In the genomic region with DNA sequence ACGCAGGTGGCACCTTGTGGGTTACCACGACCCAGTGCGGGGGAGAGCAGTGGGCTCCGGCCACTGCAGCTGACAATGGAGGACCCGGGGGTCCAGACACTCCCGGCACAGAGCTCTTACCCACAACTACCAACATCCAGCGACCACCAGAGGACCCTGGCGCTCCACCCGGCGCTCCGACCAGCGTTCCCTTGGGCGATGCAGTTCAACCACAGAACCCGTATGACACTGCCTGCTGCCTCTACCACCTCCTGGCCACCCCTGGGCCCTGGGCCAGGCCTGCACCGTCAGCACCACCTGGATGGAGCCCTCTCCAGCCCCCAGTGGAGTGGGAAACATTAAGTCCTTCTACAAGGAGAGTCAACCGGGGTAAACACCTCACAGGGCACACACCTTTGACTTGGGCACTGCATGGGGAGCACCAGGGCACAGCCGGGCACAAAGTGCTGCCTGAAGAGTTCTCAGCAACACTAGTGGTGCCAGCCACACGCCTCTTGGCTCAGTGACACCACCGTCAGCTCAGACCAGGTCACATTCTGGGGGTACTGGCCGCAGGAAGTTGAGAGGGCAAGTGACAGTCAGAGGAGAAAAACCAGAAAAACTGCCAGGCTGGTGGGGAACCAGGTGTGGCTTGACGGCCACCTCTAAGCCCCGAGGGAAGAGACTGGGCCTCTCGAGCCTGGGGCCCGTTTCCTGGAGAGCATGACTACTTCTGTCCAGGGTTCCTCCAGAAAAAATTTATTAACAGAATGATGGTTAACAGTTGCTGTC, we compare ENCODE assay signal across 8 cellular contexts. TPM values are rescaled to one million over a fixed set of nuclear protein-coding genes. Genes with fewer than 3 reads are reported as not detected.
A peak's percentile ranks its signal among the peaks of the same experiment; 100 is the strongest.
DNase-seq lines count a peak whose midpoint lies in the region; ATAC-seq and TF ChIP-seq lines count a peak whose summit lies in the region.

No MANE protein-coding gene starts in this region.

- ATAC-seq in aorta (ENCODE audit: low FRiP score) (no peak), GM18502 (IDR thresholded peaks at IDR 0.05; ENCODE audit: poor library complexity, unreplicated experiment) (no peak)

- no peaks in the 10 kb centered on the region for H3K9me3 Mint-ChIP-seq in HFFc6

- H3K36me3 Mint-ChIP-seq in HFFc6 (ENCODE audit: low read depth), result peaks cover 13% of the 10 kb centered on the region

- H3K9me3 ChIP-seq in aorta (ENCODE audit: control insufficient read depth, low read length), result no peaks in the 10 kb centered on the region

- H3K4me3 ChIP-seq in AG10803 (ENCODE audit: low read length) (peak overlapping the region; percentile 78), cardiac fibroblast (replicated peaks in 1 of 2; ENCODE audit: low read depth in 2 of 2, low read length in 2 of 2) (peak overlapping the region; percentile 76 to 77), aorta (ENCODE audit: low read length in 2 of 2) (no peak overlapping the region)

- H3K4me3 Mint-ChIP-seq in HFFc6, result peak overlapping the region; percentile 92

- intact Hi-C loops in aorta (cut with DNase I), result loop anchor here (2.0 to 10.0 kb wide), 4 partner anchors 51 to 111 kb away; no protein-coding TSS in a partner anchor

- no peak for TF ChIP-seq CTCF in AG10803 (conservative IDR thresholded peaks at IDR 0.05; ENCODE audit: low read length)
- no peak for TF ChIP-seq CTCF in HFFc6 (IDR thresholded peaks at IDR 0.05)
- no peak for TF ChIP-seq CTCF in cardiac fibroblast (IDR thresholded peaks at IDR 0.05; ENCODE audit: low read depth, low read length)

- peaks cover 2% of the 10 kb centered on the region for H3K27me3 Mint-ChIP-seq in HFFc6 (ENCODE audit: insufficient read depth)

- no peak for DNase-seq in AG10803 (ENCODE audit: low read depth)
- no peak for DNase-seq in HFFc6
- no peak for DNase-seq in cardiac fibroblast (ENCODE audit: low read depth in 2 of 2)
- DNase-seq in mesenteric fat pad (ENCODE audit: low spot score), result peak; percentile 88
- peak; percentile 46 to 75 for DNase-seq in aorta
- no peak for DNase-seq in NCI-H748 treated with DMSO at 0.1 percent for 48 hours (lab: John Stamatoyannopoulos, UW)
- DNase-seq in stimulated activated CD4-positive, alpha-beta T cell treated with anti-CD3 and anti-CD28 coated beads, Interleukin-4, amount 100 ng/mL, for 4 hours, result no peak

- H3K4me1 ChIP-seq in aorta (ENCODE audit: control insufficient read depth in 1 of 2, insufficient read depth in 2 of 2, low read length in 2 of 2), result peaks cover 0 to 3% of the 10 kb centered on the region in 2 donors

- no peaks in the 10 kb centered on the region for H3K27me3 ChIP-seq in aorta (ENCODE audit: control insufficient read depth in 1 of 2, insufficient read depth in 2 of 2, low read length in 1 of 2)

- 62 to 64% methylated on average over 24 of the region's 24 CpGs for WGBS in aorta, 2 donors

- peak overlapping the region; percentile 87 for H3K27ac Mint-ChIP-seq in HFFc6

- H3K4me1 Mint-ChIP-seq in HFFc6 (ENCODE audit: low read depth), result peaks cover 13% of the 10 kb centered on the region

- H3K36me3 ChIP-seq in aorta (ENCODE audit: control insufficient read depth in 1 of 2, insufficient read depth in 2 of 2, low read length in 1 of 2), result no peaks in the 10 kb centered on the region

- no peak overlapping the region for H3K27ac ChIP-seq in aorta (ENCODE audit: low read depth in 1 of 2, low read length in 2 of 2)

RNA-seq across cellular contexts. Expression of a gene that starts 2.6 kb away (rescaled TPM):
- total RNA-seq in HFFc6 (2021; fragmentation: NEBNext Ultra II Directional; extraction: Animal tissue kit (Norgen Biotek cat#: 25700)), result 100 to 1,000 TPM; 109 to 126 (median 114) TPM
- total RNA-seq in mesenteric fat pad (147 TPM), aorta (100 to 1,000 TPM; 111 to 145 TPM)
- 10 to 100 TPM; 66.4 to 96.5 TPM for polyA plus RNA-seq in aorta

RNA-seq across cellular contexts. Expression of a gene that starts 43.4 kb away (rescaled TPM):
- total RNA-seq in HFFc6 (2021; fragmentation: NEBNext Ultra II Directional; extraction: Animal tissue kit (Norgen Biotek cat#: 25700)), result 10 to 100 TPM; 56.0 to 65.4 (median 60.6) TPM
- 46.8 TPM for total RNA-seq in mesenteric fat pad
- 10 to 100 TPM; 49.8 to 61.3 TPM for total RNA-seq in aorta
- polyA plus RNA-seq in aorta, result 10 to 100 TPM; 32.4 to 62.0 TPM

Comparison
In these comparisons a context has a peak if more than half of its experiments do, and no peak if none do; other contexts are left out.
1. DNase-seq: peak in mesenteric fat pad (single experiment) and aorta (2 of 2); none in AG10803 (single experiment), HFFc6 (single experiment), cardiac fibroblast (0 of 2), NCI-H748 treated with DMSO at 0.1 percent for 48 hours (single experiment) and stimulated activated CD4-positive, alpha-beta T cell treated with anti-CD3 and anti-CD28 coated beads, Interleukin-4, amount 100 ng/mL, for 4 hours (0 of 2).
2. H3K4me3 ChIP-seq: peak in AG10803 (single experiment) and cardiac fibroblast (2 of 2); none in aorta (0 of 2).